In the genomic region with DNA sequence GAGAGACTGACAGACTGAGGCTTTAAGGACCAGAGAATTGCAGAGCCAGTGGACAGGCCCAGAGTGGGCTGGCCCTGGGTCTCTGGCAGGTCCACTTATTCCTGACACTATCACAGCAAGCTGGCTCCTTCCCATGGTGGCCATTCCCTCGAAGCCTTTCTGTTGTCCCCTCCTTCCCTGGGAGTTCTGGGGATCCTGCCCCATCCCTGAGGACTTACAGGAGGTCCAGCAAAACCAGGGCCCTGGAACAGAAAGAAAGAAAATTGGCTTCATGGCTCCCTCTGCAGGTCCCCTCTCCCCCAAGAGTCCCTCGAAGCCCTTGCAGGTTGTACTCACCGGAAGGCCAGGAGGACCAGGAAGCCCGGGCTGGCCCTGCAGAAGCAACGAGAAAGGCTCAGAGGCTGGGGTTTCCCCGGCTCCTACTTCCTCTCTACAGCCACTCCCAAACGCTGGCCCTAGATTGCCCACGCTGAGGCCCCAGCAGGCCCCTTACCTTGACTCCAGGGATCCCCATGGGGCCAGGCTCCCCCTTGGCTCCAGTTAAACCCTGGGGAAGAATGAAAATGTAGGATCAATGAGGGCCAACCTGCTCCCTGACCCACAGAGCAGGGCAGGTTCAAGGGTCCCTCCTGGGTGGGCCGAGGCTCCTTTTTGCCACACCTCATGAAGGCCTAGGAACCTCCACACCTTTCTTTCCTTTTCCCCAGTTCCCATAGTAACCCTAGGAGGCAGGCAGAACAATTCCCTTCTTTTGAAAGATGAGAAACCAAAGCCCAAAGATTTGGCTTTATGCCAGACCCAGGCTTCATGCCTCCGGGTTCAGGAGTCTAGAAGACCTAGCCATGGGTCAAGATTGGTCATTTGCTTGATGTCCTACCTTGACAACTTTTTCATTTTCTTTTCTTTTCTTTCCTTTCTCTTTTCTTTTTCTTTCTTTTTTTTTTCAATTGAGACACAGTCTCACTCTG, we compare ENCODE assay signal across 1 cellular context.
TF ChIP-seq lines count a peak whose summit lies in the region.

No MANE protein-coding gene starts in this region.

TF ChIP-seq in K562, 482 proteins besides CTCF, POLR2A, EP300 and RAD21 (continued from another document and continues in another):
- TF ChIP-seq, protein P1, sequence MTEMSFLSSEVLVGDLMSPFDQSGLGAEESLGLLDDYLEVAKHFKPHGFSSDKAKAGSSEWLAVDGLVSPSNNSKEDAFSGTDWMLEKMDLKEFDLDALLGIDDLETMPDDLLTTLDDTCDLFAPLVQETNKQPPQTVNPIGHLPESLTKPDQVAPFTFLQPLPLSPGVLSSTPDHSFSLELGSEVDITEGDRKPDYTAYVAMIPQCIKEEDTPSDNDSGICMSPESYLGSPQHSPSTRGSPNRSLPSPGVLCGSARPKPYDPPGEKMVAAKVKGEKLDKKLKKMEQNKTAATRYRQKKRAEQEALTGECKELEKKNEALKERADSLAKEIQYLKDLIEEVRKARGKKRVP (CRISPR knock-in tag; IDR thresholded peaks at IDR 0.05): no peak
- TF ChIP-seq SMC3 (conservative IDR thresholded peaks at IDR 0.05; ENCODE audit: insufficient read depth, low read depth, low read length) (no peak), MAZ (CRISPR knock-in tag; conservative IDR thresholded peaks at IDR 0.05 in 1 of 2, IDR thresholded peaks at IDR 0.05 in 1 of 2) (no peak), ETV6 (IDR thresholded peaks at IDR 0.05; ENCODE audit: borderline replicate concordance in 1 of 2, low read depth in 2 of 2, low read length in 1 of 2) (no peak), ETV6 (CRISPR knock-in tag; IDR thresholded peaks at IDR 0.05; ENCODE audit: borderline replicate concordance) (no peak), POLR2AphosphoS2 (IDR thresholded peaks at IDR 0.05; ENCODE audit: low read length) (no peak), KHSRP (IDR thresholded peaks at IDR 0.05) (no peak), ELF1 (tag; IDR thresholded peaks at IDR 0.05) (peak; percentile 64), TEAD4 (IDR thresholded peaks at IDR 0.05; ENCODE audit: low read length) (no peak), TEAD4 (CRISPR knock-in tag; IDR thresholded peaks at IDR 0.05; ENCODE audit: borderline replicate concordance) (no peak), L3MBTL2 (IDR thresholded peaks at IDR 0.05) (peak; percentile 45; the same call in 1 of the 2 replicates), MXI1 (IDR thresholded peaks at IDR 0.05; ENCODE audit: low read depth, low read length) (no peak), NFIX (CRISPR knock-in tag; IDR thresholded peaks at IDR 0.05; ENCODE audit: low read depth) (peak; percentile 51; the same call in 1 of the 2 replicates), NR1H2 (CRISPR knock-in tag; IDR thresholded peaks at IDR 0.05) (no peak), GATA2 (CRISPR knock-in tag; IDR thresholded peaks at IDR 0.05) (no peak), ZNF316 (IDR thresholded peaks at IDR 0.05) (no peak), NFE2L1 (tag; IDR thresholded peaks at IDR 0.05; ENCODE audit: borderline replicate concordance, low read depth) (no peak), KDM1A (IDR thresholded peaks at IDR 0.05) (no peak), NCOR1 (IDR thresholded peaks at IDR 0.05) (no peak), KLF6 (CRISPR knock-in tag; IDR thresholded peaks at IDR 0.05; ENCODE audit: borderline replicate concordance) (no peak), PPARD (CRISPR knock-in tag; IDR thresholded peaks at IDR 0.05) (no peak), EP400 (IDR thresholded peaks at IDR 0.05) (no peak), SLC30A9 (CRISPR knock-in tag; IDR thresholded peaks at IDR 0.05) (no peak), ZBED1 (IDR thresholded peaks at IDR 0.05) (peak; percentile 18; the same call in 1 of the 2 replicates)
- TF ChIP-seq, protein P2, sequence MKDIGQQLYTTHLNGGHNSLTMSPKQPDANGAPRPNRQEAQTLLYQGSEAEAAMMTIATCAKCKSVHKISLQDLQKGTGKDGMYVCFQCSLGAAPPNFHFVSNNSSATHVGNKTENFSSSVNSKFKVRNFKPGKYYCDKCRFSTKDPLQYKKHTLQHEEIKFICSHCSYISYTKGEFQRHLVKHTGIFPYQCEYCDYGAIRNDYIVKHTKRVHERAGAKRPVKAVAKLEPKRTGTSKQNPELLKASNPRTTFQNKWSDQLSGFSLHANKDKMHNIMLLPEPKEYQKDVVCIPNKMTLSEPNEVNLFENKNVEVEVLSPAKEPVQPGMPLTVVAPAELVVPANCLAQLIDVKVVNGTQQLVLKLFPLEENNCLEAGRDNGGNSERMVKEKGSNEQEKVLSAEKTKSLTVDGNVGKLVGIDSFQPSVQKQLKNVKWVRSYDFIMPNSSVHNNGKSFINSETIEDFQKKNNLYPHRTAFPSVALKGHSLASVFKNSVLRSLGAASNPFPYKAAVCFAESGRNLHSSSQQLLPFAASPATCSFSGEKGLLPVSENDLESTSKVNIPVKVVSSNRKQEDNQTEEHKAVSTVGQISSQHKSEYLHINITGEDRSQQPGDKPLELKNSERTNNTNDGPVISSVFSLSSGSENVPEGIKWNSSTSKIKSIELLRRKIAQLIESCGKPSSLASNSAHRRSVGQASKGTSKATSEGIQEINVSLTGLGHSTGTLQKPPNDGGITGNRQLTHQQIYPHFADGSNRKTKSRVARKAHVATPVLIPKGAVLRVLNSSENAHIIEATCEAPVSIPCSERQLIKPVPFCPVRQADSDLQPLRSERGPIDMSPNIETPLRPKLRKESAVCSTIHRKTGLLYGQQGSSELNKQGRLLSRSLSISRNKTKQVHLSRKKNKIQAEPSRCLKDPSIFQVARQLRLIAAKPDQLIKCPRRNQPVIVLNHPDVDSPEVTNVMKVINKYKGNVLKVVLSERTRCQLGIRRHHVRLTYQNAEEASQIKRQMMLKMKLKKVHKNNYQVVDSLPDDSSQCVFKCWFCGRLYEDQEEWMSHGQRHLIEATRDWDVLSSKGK (CRISPR knock-in tag; IDR thresholded peaks at IDR 0.05): no peak
- TF ChIP-seq, protein P3, sequence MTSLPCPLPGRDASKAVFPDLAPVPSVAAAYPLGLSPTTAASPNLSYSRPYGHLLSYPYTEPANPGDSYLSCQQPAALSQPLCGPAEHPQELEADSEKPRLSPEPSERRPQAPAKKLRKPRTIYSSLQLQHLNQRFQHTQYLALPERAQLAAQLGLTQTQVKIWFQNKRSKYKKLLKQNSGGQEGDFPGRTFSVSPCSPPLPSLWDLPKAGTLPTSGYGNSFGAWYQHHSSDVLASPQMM (CRISPR knock-in tag; IDR thresholded peaks at IDR 0.05): no peak
- TF ChIP-seq, protein P4, sequence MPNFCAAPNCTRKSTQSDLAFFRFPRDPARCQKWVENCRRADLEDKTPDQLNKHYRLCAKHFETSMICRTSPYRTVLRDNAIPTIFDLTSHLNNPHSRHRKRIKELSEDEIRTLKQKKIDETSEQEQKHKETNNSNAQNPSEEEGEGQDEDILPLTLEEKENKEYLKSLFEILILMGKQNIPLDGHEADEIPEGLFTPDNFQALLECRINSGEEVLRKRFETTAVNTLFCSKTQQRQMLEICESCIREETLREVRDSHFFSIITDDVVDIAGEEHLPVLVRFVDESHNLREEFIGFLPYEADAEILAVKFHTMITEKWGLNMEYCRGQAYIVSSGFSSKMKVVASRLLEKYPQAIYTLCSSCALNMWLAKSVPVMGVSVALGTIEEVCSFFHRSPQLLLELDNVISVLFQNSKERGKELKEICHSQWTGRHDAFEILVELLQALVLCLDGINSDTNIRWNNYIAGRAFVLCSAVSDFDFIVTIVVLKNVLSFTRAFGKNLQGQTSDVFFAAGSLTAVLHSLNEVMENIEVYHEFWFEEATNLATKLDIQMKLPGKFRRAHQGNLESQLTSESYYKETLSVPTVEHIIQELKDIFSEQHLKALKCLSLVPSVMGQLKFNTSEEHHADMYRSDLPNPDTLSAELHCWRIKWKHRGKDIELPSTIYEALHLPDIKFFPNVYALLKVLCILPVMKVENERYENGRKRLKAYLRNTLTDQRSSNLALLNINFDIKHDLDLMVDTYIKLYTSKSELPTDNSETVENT (CRISPR knock-in tag; IDR thresholded peaks at IDR 0.05): no peak
- TF ChIP-seq, protein P5, sequence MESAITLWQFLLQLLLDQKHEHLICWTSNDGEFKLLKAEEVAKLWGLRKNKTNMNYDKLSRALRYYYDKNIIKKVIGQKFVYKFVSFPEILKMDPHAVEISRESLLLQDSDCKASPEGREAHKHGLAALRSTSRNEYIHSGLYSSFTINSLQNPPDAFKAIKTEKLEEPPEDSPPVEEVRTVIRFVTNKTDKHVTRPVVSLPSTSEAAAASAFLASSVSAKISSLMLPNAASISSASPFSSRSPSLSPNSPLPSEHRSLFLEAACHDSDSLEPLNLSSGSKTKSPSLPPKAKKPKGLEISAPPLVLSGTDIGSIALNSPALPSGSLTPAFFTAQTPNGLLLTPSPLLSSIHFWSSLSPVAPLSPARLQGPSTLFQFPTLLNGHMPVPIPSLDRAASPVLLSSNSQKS (CRISPR knock-in tag; IDR thresholded peaks at IDR 0.05): no peak
- TF ChIP-seq, protein P6, sequence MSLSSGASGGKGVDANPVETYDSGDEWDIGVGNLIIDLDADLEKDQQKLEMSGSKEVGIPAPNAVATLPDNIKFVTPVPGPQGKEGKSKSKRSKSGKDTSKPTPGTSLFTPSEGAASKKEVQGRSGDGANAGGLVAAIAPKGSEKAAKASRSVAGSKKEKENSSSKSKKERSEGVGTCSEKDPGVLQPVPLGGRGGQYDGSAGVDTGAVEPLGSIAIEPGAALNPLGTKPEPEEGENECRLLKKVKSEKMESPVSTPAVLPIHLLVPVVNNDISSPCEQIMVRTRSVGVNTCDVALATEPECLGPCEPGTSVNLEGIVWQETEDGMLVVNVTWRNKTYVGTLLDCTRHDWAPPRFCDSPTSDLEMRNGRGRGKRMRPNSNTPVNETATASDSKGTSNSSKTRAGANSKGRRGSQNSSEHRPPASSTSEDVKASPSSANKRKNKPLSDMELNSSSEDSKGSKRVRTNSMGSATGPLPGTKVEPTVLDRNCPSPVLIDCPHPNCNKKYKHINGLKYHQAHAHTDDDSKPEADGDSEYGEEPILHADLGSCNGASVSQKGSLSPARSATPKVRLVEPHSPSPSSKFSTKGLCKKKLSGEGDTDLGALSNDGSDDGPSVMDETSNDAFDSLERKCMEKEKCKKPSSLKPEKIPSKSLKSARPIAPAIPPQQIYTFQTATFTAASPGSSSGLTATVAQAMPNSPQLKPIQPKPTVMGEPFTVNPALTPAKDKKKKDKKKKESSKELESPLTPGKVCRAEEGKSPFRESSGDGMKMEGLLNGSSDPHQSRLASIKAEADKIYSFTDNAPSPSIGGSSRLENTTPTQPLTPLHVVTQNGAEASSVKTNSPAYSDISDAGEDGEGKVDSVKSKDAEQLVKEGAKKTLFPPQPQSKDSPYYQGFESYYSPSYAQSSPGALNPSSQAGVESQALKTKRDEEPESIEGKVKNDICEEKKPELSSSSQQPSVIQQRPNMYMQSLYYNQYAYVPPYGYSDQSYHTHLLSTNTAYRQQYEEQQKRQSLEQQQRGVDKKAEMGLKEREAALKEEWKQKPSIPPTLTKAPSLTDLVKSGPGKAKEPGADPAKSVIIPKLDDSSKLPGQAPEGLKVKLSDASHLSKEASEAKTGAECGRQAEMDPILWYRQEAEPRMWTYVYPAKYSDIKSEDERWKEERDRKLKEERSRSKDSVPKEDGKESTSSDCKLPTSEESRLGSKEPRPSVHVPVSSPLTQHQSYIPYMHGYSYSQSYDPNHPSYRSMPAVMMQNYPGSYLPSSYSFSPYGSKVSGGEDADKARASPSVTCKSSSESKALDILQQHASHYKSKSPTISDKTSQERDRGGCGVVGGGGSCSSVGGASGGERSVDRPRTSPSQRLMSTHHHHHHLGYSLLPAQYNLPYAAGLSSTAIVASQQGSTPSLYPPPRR (CRISPR knock-in tag; IDR thresholded peaks at IDR 0.05; ENCODE audit: borderline replicate concordance): no peak
- TF ChIP-seq, protein P7, sequence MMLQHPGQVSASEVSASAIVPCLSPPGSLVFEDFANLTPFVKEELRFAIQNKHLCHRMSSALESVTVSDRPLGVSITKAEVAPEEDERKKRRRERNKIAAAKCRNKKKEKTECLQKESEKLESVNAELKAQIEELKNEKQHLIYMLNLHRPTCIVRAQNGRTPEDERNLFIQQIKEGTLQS (IDR thresholded peaks at IDR 0.05): no peak
- TF ChIP-seq, protein P7 (CRISPR knock-in tag; conservative IDR thresholded peaks at IDR 0.05): no peak
- TF ChIP-seq, protein P8, sequence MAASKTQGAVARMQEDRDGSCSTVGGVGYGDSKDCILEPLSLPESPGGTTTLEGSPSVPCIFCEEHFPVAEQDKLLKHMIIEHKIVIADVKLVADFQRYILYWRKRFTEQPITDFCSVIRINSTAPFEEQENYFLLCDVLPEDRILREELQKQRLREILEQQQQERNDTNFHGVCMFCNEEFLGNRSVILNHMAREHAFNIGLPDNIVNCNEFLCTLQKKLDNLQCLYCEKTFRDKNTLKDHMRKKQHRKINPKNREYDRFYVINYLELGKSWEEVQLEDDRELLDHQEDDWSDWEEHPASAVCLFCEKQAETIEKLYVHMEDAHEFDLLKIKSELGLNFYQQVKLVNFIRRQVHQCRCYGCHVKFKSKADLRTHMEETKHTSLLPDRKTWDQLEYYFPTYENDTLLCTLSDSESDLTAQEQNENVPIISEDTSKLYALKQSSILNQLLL (CRISPR knock-in tag; IDR thresholded peaks at IDR 0.05; ENCODE audit: borderline replicate concordance): no peak
- TF ChIP-seq, protein P9, sequence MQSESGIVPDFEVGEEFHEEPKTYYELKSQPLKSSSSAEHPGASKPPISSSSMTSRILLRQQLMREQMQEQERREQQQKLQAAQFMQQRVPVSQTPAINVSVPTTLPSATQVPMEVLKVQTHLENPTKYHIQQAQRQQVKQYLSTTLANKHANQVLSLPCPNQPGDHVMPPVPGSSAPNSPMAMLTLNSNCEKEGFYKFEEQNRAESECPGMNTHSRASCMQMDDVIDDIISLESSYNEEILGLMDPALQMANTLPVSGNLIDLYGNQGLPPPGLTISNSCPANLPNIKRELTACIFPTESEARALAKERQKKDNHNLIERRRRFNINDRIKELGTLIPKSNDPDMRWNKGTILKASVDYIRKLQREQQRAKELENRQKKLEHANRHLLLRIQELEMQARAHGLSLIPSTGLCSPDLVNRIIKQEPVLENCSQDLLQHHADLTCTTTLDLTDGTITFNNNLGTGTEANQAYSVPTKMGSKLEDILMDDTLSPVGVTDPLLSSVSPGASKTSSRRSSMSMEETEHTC (IDR thresholded peaks at IDR 0.05): no peak
